In the genomic region with DNA sequence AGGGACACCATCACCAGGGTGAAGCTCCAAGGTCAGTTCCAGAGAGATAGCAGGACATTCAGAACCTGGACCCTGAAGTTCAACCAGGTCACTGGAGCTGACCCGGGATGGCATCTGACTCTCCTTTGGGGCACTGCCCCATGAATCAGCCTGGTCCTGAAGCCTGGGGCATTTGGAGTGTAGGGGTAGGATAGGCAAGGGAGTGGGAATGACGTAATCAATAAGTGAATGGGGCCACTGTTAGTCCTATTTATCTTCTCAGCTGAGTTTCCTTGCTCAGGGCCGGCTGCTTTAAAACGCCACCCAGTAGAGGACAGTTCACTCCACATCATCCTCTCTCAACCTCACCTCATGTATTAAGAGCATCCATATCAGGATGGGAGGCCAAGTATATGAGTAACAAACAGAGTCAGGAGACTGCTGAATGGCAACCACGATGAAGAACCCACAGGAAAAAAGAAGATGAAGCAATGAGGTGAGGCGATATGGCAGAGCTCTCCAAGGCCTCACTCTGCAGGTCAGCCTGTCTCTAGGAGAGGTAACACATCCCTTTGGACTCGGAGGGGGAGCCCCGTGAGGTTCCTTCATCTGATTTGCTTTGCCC, we compare ENCODE assay signal across 16 cellular contexts. TPM values are rescaled to one million over a fixed set of nuclear protein-coding genes. Genes with fewer than 3 reads are reported as not detected.
"Had no signal": no experiment of that assay in that cellular context is flagged by ENCODE, and none has a peak within 500 bp of the region (broad histone marks: within the 10 kb centered on the region; RNA-seq: fewer than 3 reads in every experiment).

No MANE protein-coding gene starts in this region.

- H3K4me1 Mint-ChIP-seq: endodermal cell had no signal

- H3K27ac ChIP-seq: body of pancreas, lower lobe of right lung, neutrophil, thyroid gland, vagina, WERI-Rb-1 had no signal

- H3K27me3 ChIP-seq: body of pancreas, thyroid gland, vagina had no signal

- H3K36me3 ChIP-seq: lower lobe of right lung, neutrophil, thyroid gland, vagina, WERI-Rb-1 had no signal

- ATAC-seq: body of pancreas; lower lobe of right lung; naive thymus-derived CD4-positive, alpha-beta T cell had no signal

- H3K4me3 ChIP-seq: body of pancreas, lower lobe of right lung, thyroid gland, vagina had no signal

- H3K4me3 Mint-ChIP-seq: central memory CD8-positive, alpha-beta T cell; dendritic cell treated with granulocyte-macrophage colony-stimulating factor and Interleukin-4, amounts not matched to agents 40 ng/mL and 50 ng/mL, for 4 days; endodermal cell had no signal

- DNase-seq: activated CD4-positive, alpha-beta T cell treated with anti-CD3 and anti-CD28 coated beads for 4 hours; activated naive CD4-positive, alpha-beta T cell treated with anti-CD3 and anti-CD28 coated beads, Interleukin-2, amount 50 U/mL, for 16 hours; amniotic stem cell; body of pancreas; endodermal cell; erythroblast; hippocampal formation; lower lobe of right lung; naive thymus-derived CD4-positive, alpha-beta T cell; small intestine; thyroid gland; WERI-Rb-1 had no signal

- H3K9me3 Mint-ChIP-seq: central memory CD8-positive, alpha-beta T cell; dendritic cell treated with granulocyte-macrophage colony-stimulating factor and Interleukin-4, amounts not matched to agents 40 ng/mL and 50 ng/mL, for 4 days; endodermal cell; naive thymus-derived CD4-positive, alpha-beta T cell had no signal

- H3K9me3 ChIP-seq: body of pancreas, lower lobe of right lung, neutrophil, thyroid gland, vagina had no signal

- H3K27ac Mint-ChIP-seq: dendritic cell treated with granulocyte-macrophage colony-stimulating factor and Interleukin-4, amounts not matched to agents 40 ng/mL and 50 ng/mL, for 4 days; endodermal cell had no signal

- FAIRE-seq: small intestine had no signal

RNA-seq across cellular contexts. Expression of gene RFX8, which starts 1.8 kb away (rescaled TPM):
- total RNA-seq: body of pancreas, endodermal cell, lower lobe of right lung had no signal
- polyA plus RNA-seq: naive thymus-derived CD4-positive, alpha-beta T cell had no signal
